ENCODE assay signal across 18 cellular contexts in the genomic region with DNA sequence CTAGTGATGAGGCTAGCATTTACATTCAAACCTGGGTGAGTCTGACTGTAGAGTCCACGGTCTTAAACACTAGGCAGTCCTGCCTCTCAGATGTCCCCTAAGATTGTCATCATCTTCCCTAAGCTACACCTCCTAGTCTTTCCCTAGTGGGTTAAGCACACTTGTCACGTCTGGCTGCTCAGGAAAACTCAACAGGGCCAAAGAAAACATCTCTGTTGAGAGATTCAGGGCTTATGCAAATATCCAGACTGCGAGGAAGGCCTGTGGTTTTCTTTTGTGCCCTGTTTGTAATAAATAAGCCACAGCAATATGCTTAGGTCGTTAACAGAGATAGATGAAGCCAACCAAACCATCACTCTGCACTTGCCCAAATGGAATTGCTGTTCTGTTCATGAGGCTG.
DNase-seq lines count a peak whose midpoint lies in the region; ATAC-seq, FAIRE-seq and TF ChIP-seq lines count a peak whose summit lies in the region.
"Had no signal": no experiment of that assay in that cellular context is flagged by ENCODE, and none has a peak within 500 bp of the region (broad histone marks: within the 10 kb centered on the region; RNA-seq: fewer than 3 reads in every experiment).

No MANE protein-coding gene starts in this region.

- H3K4me3 Mint-ChIP-seq in astrocyte (ENCODE audit: unreplicated experiment) = no peak overlapping the region
- H3K4me3 Mint-ChIP-seq in CD4-positive, alpha-beta T cell = no peak overlapping the region
- H3K4me3 Mint-ChIP-seq: activated T-helper 17 cell treated with anti-CD3 and anti-CD28 coated beads, Interleukin-2, amount 50 U/mL, for 72 hours had no signal

- no peaks in the 10 kb centered on the region for H3K36me3 ChIP-seq in astrocyte (ENCODE audit: insufficient read depth, low read length)
- H3K36me3 ChIP-seq: gastrocnemius medialis had no signal

- H3K4me1 ChIP-seq in astrocyte (ENCODE audit: insufficient read depth, low read length) = peaks cover 5% of the 10 kb centered on the region
- H3K4me1 ChIP-seq: gastrocnemius medialis had no signal

- no peak overlapping the region for H3K27ac ChIP-seq in astrocyte (ENCODE audit: low read depth, low read length)
- no peak overlapping the region for H3K27ac ChIP-seq in CD4-positive, alpha-beta T cell (ENCODE audit: low read depth, low read length)
- H3K27ac ChIP-seq: 22Rv1, C4-2B, gastrocnemius medialis, skin epidermis had no signal

- no peaks in the 10 kb centered on the region for H3K9me3 ChIP-seq in astrocyte (ENCODE audit: insufficient read depth, low read depth, low read length)
- no peaks in the 10 kb centered on the region for H3K9me3 ChIP-seq in CD4-positive, alpha-beta T cell (ENCODE audit: control insufficient read depth, low read length)
- H3K9me3 ChIP-seq: gastrocnemius medialis had no signal

- no peak overlapping the region for H2AFZ ChIP-seq in astrocyte (ENCODE audit: low read depth, low read length)

- DNase-seq in DMS153 (lab: John Stamatoyannopoulos, UW) (peak; percentile 30), DMS153 treated with DMSO at 0.1 percent for 48 hours (lab: John Stamatoyannopoulos, UW; ENCODE audit: unreplicated experiment) (no peak), astrocyte (ENCODE audit: low read depth) (peak; percentile 60), dedifferentiated amniotic fluid mesenchymal stem cell (ENCODE audit: extremely low spot score) (no peak)
- no peak for DNase-seq in CD4-positive, alpha-beta T cell
- DNase-seq in stimulated activated CD4-positive, alpha-beta T cell treated with anti-CD3 and anti-CD28 coated beads, Interleukin-2, amount 100 ng/mL, for 24 hours = no peak
- DNase-seq: EL, gastrocnemius medialis, left ventricle myocardium superior, NCI-H2081, posterior cingulate gyrus, SW 1271 had no signal

- no peak overlapping the region for H3K4me3 ChIP-seq in astrocyte (ENCODE audit: insufficient read depth, low read depth, low read length)
- H3K4me3 ChIP-seq: gastrocnemius medialis, skin epidermis had no signal

- no peaks in the 10 kb centered on the region for H4K20me1 ChIP-seq in astrocyte (ENCODE audit: insufficient read depth, low read length)

- FAIRE-seq in astrocyte (lab: Jason Lieb, UNC) = no peak

- no peak overlapping the region for H3K9ac ChIP-seq in astrocyte (ENCODE audit: low read length)

- peaks cover 2% of the 10 kb centered on the region for H3K9me3 Mint-ChIP-seq in astrocyte (ENCODE audit: unreplicated experiment)
- peaks cover 7% of the 10 kb centered on the region for H3K9me3 Mint-ChIP-seq in CD4-positive, alpha-beta T cell

- H3K36me3 Mint-ChIP-seq in astrocyte (ENCODE audit: low read depth, unreplicated experiment) = no peaks in the 10 kb centered on the region
- H3K36me3 Mint-ChIP-seq in CD4-positive, alpha-beta T cell (ENCODE audit: low read depth) = no peaks in the 10 kb centered on the region

- no peak overlapping the region for H3K27ac Mint-ChIP-seq in astrocyte (ENCODE audit: unreplicated experiment)
- no peak overlapping the region for H3K27ac Mint-ChIP-seq in CD4-positive, alpha-beta T cell
- H3K27ac Mint-ChIP-seq: activated T-helper 17 cell treated with anti-CD3 and anti-CD28 coated beads, Interleukin-2, amount 50 U/mL, for 72 hours had no signal

- H3K27me3 Mint-ChIP-seq in astrocyte (ENCODE audit: low read depth, unreplicated experiment) = no peaks in the 10 kb centered on the region
- H3K27me3 Mint-ChIP-seq in CD4-positive, alpha-beta T cell = no peaks in the 10 kb centered on the region
- H3K27me3 Mint-ChIP-seq: activated T-helper 17 cell treated with anti-CD3 and anti-CD28 coated beads, Interleukin-2, amount 50 U/mL, for 72 hours had no signal

- intact Hi-C loops in CD4-positive, alpha-beta T cell (cut with DNase I, micrococcal nuclease) = no loop called here

- peak; percentile 48 for ATAC-seq in HG03520 (IDR thresholded peaks at IDR 0.05; ENCODE audit: unreplicated experiment)
- no peak for ATAC-seq in CD4-positive, alpha-beta T cell (ENCODE audit: poor library complexity)
- ATAC-seq in GM18517 (IDR thresholded peaks at IDR 0.05; ENCODE audit: unreplicated experiment) = no peak
- ATAC-seq: activated T-helper 17 cell treated with anti-CD3 and anti-CD28 coated beads, Interleukin-2, amount 50 U/mL, for 72 hours; gastrocnemius medialis; left ventricle myocardium superior had no signal

- no peaks in the 10 kb centered on the region for H3K79me2 ChIP-seq in astrocyte (ENCODE audit: insufficient read depth, low read length)

- TF ChIP-seq CTCF in astrocyte (IDR thresholded peaks at IDR 0.05; ENCODE audit: insufficient read depth, low read depth, low read length) = no peak
- no peak for TF ChIP-seq CTCF in CD4-positive, alpha-beta T cell (IDR thresholded peaks at IDR 0.05)

- no peaks in the 10 kb centered on the region for H3K27me3 ChIP-seq in astrocyte (ENCODE audit: insufficient read depth, low read length)
- H3K27me3 ChIP-seq in CD4-positive, alpha-beta T cell (ENCODE audit: control insufficient read depth, insufficient read depth, low read length) = no peaks in the 10 kb centered on the region
- H3K27me3 ChIP-seq: gastrocnemius medialis had no signal

- H3K4me2 ChIP-seq in astrocyte (ENCODE audit: low read length) = no peak overlapping the region

- CTCF ChIA-PET in CD4-positive, alpha-beta T cell (lab: Charles Lee) = no interaction called here

- peaks cover 4% of the 10 kb centered on the region for H3K4me1 Mint-ChIP-seq in astrocyte (ENCODE audit: low read depth, unreplicated experiment)
- H3K4me1 Mint-ChIP-seq in CD4-positive, alpha-beta T cell (ENCODE audit: low read depth) = no peaks in the 10 kb centered on the region
- H3K4me1 Mint-ChIP-seq: activated T-helper 17 cell treated with anti-CD3 and anti-CD28 coated beads, Interleukin-2, amount 50 U/mL, for 72 hours had no signal

- POLR2A ChIA-PET in CD4-positive, alpha-beta T cell (lab: Charles Lee) = no interaction called here

Comparison
In these comparisons a context has a peak if more than half of its experiments do, and no peak if none do; other contexts are left out.
1. DNase-seq: peak in DMS153 (single experiment) and astrocyte (single experiment); none in DMS153 treated with DMSO at 0.1 percent for 48 hours (single experiment), CD4-positive, alpha-beta T cell (0 of 10), stimulated activated CD4-positive, alpha-beta T cell treated with anti-CD3 and anti-CD28 coated beads, Interleukin-2, amount 100 ng/mL, for 24 hours (0 of 2) and dedifferentiated amniotic fluid mesenchymal stem cell (single experiment).